In genomic region chr3:27134165-27134796, GRCh38 we compare ENCODE assay signal across 8 cellular contexts.
DNase-seq lines count a peak whose midpoint lies in the region; ATAC-seq and TF ChIP-seq lines count a peak whose summit lies in the region.

No MANE protein-coding gene starts in this region.

- TF ChIP-seq CTCF in nephron (IDR thresholded peaks at IDR 0.05; ENCODE audit: unreplicated experiment in 3 of 3), result peak; percentile 82 to 93 (median 85)

- DNase-seq in COLO668 (lab: John Stamatoyannopoulos, UW; ENCODE audit: unreplicated experiment) (peak; percentile 50), NOMO-1 treated with dmso at 0.1 percent for 144 hours (lab: John Stamatoyannopoulos, UW; ENCODE audit: unreplicated experiment) (peak; percentile 49), activated T-cell treated with anti-CD3 and anti-CD28 coated beads for 1 hour (ENCODE audit: low read depth) (peak; percentile 45), fibroblast of gingiva (ENCODE audit: low read depth) (peak; percentile 49)
- peak; percentile 44 for DNase-seq in stimulated activated naive CD4-positive, alpha-beta T cell treated with Interleukin-2 at 50 U/mL for 16 hours (lab: John Stamatoyannopoulos, UW)

- no peaks in the 10 kb centered on the region for H3K9me3 Mint-ChIP-seq in nephron

- H3K4me3 Mint-ChIP-seq in nephron, result no peak overlapping the region

- ATAC-seq in GM19328 (IDR thresholded peaks at IDR 0.05; ENCODE audit: unreplicated experiment) (peak; percentile 81), HG03354 (IDR thresholded peaks at IDR 0.05; ENCODE audit: poor library complexity, severe bottlenecking, unreplicated experiment) (peak; percentile 98)

- no peaks in the 10 kb centered on the region for H3K27me3 Mint-ChIP-seq in nephron (ENCODE audit: low read depth)

- no peaks in the 10 kb centered on the region for H3K4me1 Mint-ChIP-seq in nephron

- H3K36me3 Mint-ChIP-seq in nephron (ENCODE audit: low read depth), result no peaks in the 10 kb centered on the region

- no peak overlapping the region for H3K27ac Mint-ChIP-seq in nephron

Comparison
In these comparisons a context has a peak if more than half of its experiments do, and no peak if none do; other contexts are left out.
1. Peak in every context shown above with its lines: DNase-seq and ATAC-seq.